Comparison of ENCODE assay signal across 9 cellular contexts in the genomic region with DNA sequence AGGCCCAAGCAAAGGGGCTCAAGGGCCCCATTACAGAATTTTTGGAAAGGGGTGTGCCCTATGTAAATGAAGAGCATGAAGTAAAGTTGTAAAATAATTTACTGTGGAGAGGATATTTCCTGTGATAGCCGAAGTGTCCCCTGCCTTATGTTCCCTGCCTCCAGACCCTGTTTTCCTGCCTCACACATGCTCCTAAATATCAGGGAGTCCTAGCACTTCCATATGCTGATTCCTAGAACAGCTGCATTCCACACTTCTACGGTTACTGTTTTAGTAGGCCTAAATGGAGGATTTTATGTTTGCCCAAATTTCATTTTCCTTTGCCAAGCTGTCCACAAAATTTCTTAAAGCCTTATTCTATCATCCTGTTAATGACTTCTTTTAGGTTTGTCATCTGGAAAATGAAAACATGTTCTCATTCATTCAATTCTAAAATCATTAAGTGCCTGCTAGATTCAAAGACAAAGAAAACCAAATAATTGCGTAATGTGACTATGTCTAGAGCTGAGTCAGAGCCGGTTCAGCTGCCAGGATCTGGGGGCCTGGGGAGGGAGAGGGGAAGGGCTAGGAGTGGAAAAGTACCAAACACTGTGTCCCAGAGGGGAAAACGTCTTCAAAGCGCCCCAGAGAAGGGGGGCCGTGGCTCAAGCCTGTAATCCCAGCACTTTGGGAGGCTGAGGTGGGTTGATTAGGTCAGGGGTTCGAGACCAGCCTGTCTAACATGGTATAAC. TPM values are rescaled to one million over a fixed set of nuclear protein-coding genes. Genes with fewer than 3 reads are reported as not detected.
DNase-seq lines count a peak whose midpoint lies in the region; ATAC-seq and TF ChIP-seq lines count a peak whose summit lies in the region.
"Had no signal": no experiment of that assay in that cellular context is flagged by ENCODE, and none has a peak within 500 bp of the region (broad histone marks: within the 10 kb centered on the region; RNA-seq: fewer than 3 reads in every experiment).

No MANE protein-coding gene starts in this region.

- H3K4me1 ChIP-seq in osteoblast (ENCODE audit: insufficient read depth, low read length) (peaks cover 14% of the 10 kb centered on the region), colonic mucosa (no peaks in the 10 kb centered on the region), testis (no peaks in the 10 kb centered on the region)

- H3K4me2 ChIP-seq in osteoblast (ENCODE audit: insufficient read depth, low read length), result peak overlapping the region; percentile 50

- H3K4me3 ChIP-seq in osteoblast (ENCODE audit: insufficient read depth, low read length) (no peak overlapping the region), colonic mucosa (no peak overlapping the region), testis (no peak overlapping the region)
- H3K4me3 ChIP-seq: mucosa of descending colon had no signal

- TF ChIP-seq POLR2A in testis (IDR thresholded peaks at IDR 0.05), result no peak

- no peaks in the 10 kb centered on the region for H3K79me2 ChIP-seq in osteoblast (ENCODE audit: insufficient read depth, low read length)

- H3K36me3 ChIP-seq in osteoblast (ENCODE audit: insufficient read depth, low read length) (no peaks in the 10 kb centered on the region), colonic mucosa (no peaks in the 10 kb centered on the region), testis (ENCODE audit: low read depth, missing control alignments) (no peaks in the 10 kb centered on the region)

- H3K9me3 ChIP-seq in osteoblast (ENCODE audit: low read depth, low read length) (peaks cover 3% of the 10 kb centered on the region), colonic mucosa (no peaks in the 10 kb centered on the region), testis (no peaks in the 10 kb centered on the region)

- H2AFZ ChIP-seq in osteoblast (ENCODE audit: low read length), result peak overlapping the region; percentile 37

- no peak overlapping the region for H3K9ac ChIP-seq in colonic mucosa (ENCODE audit: low read depth in 2 of 2, low read length in 2 of 2)

- no peaks in the 10 kb centered on the region for H4K20me1 ChIP-seq in osteoblast (ENCODE audit: insufficient read depth, low read length)

- 53 to 60% methylated on average over 8 of the region's 8 CpGs for WGBS in testis, 2 donors

- ATAC-seq in esophagus mucosa, result peak; percentile 68
- ATAC-seq: mucosa of descending colon had no signal

- DNase-seq in Daoy (ENCODE audit: low read depth) (peak; percentile 87), NOMO-1 treated with DMSO at 0.1 percent for 48 hours (lab: John Stamatoyannopoulos, UW; ENCODE audit: unreplicated experiment) (peak; percentile 58), osteoblast (ENCODE audit: insufficient read length, low spot score, missing footprints) (peak; percentile 94), colonic mucosa (no peak), testis (no peak), RPMI8226 (no peak)
- no peak for DNase-seq in effector CD8-positive, alpha-beta T cell (lab: John Stamatoyannopoulos, UW)
- DNase-seq: mucosa of descending colon had no signal

- intact Hi-C loops in colonic mucosa (cut with DNase I), result no loop called here
- intact Hi-C loops in testis (cut with DNase I; ENCODE audit: low total_unique reads), result no loop called here

- H3K27me3 ChIP-seq in osteoblast (ENCODE audit: insufficient read depth, low read length) (no peaks in the 10 kb centered on the region), colonic mucosa (no peaks in the 10 kb centered on the region), testis (no peaks in the 10 kb centered on the region)

- TF ChIP-seq CTCF in osteoblast (IDR thresholded peaks at IDR 0.05; ENCODE audit: extremely low read depth, low read depth, low read length) (no peak), colonic mucosa (IDR thresholded peaks at IDR 0.05) (no peak), testis (IDR thresholded peaks at IDR 0.05) (no peak)

- H3K27ac ChIP-seq in osteoblast (ENCODE audit: low read depth, low read length) (peak overlapping the region; percentile 94), colonic mucosa (no peak overlapping the region), testis (no peak overlapping the region)

RNA-seq across cellular contexts. Expression of gene IMPA2, which starts 25.8 kb away (rescaled TPM):
- total RNA-seq in Daoy (2014; rRNA removed; shearing (Covaris generic)), result 14.4 and 18.2 TPM in 2 replicates
- total RNA-seq in esophagus mucosa, result 140 TPM
- 11.2 and 14.4 TPM in 2 replicates for total RNA-seq in osteoblast
- 100 to 1,000 TPM; 150 to 201 TPM for total RNA-seq in colonic mucosa
- total RNA-seq in testis, result 10 to 100 TPM; 16.6 to 21.3 TPM
- 16.7 TPM for polyA plus RNA-seq in testis (ENCODE audit: insufficient read depth, low read depth, low replicate concordance)

RNA-seq across cellular contexts. Expression of gene MPPE1, which starts 47.3 kb away (rescaled TPM):
- total RNA-seq in Daoy (2014; rRNA removed; shearing (Covaris generic)), result 9.5 and 10.5 TPM in 2 replicates
- total RNA-seq in esophagus mucosa (25.7 TPM), osteoblast (38.0 and 44.5 TPM in 2 replicates), colonic mucosa (10 to 100 TPM; 36.8 to 47.9 TPM), testis (10 to 100 TPM; 28.3 to 37.5 TPM)
- polyA plus RNA-seq in testis (ENCODE audit: insufficient read depth, low read depth, low replicate concordance), result 32.8 TPM

Comparison
In these comparisons a context has a peak if more than half of its experiments do, and no peak if none do; other contexts are left out.
1. DNase-seq: peak in Daoy (single experiment), NOMO-1 treated with DMSO at 0.1 percent for 48 hours (single experiment) and osteoblast (single experiment); none in colonic mucosa (single experiment), testis (single experiment), effector CD8-positive, alpha-beta T cell (single experiment) and RPMI8226 (single experiment).